Comparison of ENCODE assay signal across 12 cellular contexts in the genomic region with DNA sequence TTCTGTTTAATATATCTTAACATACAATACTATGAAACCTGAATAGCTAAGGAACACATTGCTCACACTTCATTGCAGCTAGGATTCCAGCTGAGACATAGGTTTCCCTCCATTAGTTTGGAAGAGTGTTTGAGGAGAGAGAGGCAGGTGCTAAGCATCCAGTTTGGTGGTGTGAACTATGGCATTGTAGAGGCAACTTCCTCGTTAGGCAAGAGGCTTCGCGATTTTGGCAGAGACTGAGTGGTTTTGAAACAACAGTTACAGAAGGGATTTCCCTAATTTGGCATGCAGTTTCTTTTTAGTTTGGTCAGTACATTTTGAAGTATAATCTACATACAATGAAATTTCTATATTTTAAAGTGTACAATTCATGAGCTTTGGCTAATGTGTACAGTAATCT.
A peak's percentile ranks its signal among the peaks of the same experiment; 100 is the strongest.
DNase-seq lines count a peak whose midpoint lies in the region; ATAC-seq, FAIRE-seq and TF ChIP-seq lines count a peak whose summit lies in the region.
"Had no signal": no experiment of that assay in that cellular context is flagged by ENCODE, and none has a peak within 500 bp of the region (broad histone marks: within the 10 kb centered on the region; RNA-seq: fewer than 3 reads in every experiment).

No MANE protein-coding gene starts in this region.

- no peaks in the 10 kb centered on the region for H3K36me3 Mint-ChIP-seq in CD8-positive, alpha-beta T cell
- H3K36me3 Mint-ChIP-seq: WTC11 had no signal

- H3K36me3 ChIP-seq in CD8-positive, alpha-beta T cell (ENCODE audit: insufficient read depth, low read length), result no peaks in the 10 kb centered on the region

- H3K4me3 ChIP-seq in NB4 (ENCODE audit: low read depth, low read length), result no peak overlapping the region
- no peak overlapping the region for H3K4me3 ChIP-seq in CD8-positive, alpha-beta T cell (ENCODE audit: low read depth, low read length)
- H3K4me3 ChIP-seq: PC-9 had no signal

- H3K27ac Mint-ChIP-seq in CD8-positive, alpha-beta T cell, result no peak overlapping the region
- H3K27ac Mint-ChIP-seq: WTC11 had no signal

- DNase-seq in NB4 (ENCODE audit: low read depth) (peak; percentile 12), D721Med (ENCODE audit: insufficient read length, low spot score) (no peak), SIG-M5 treated with dmso at 0.1 percent for 504 hours (lab: John Stamatoyannopoulos, UW; ENCODE audit: unreplicated experiment) (no peak), urothelium cell line (ENCODE audit: low spot score) (no peak)
- no peak for DNase-seq in CD8-positive, alpha-beta T cell
- DNase-seq: Calu3, PC-9 had no signal

- FAIRE-seq in D721Med (lab: Jason Lieb, UNC) (no peak), urothelium cell line (lab: Jason Lieb, UNC) (no peak)
- FAIRE-seq: keratinocyte had no signal

- H3K27me3 ChIP-seq in CD8-positive, alpha-beta T cell (ENCODE audit: insufficient read depth, low read length), result no peaks in the 10 kb centered on the region

- peak; percentile 88 for ATAC-seq in GM18499 (IDR thresholded peaks at IDR 0.05; ENCODE audit: insufficient read depth, unreplicated experiment)
- ATAC-seq in GM19351 (IDR thresholded peaks at IDR 0.05; ENCODE audit: unreplicated experiment), result peak; percentile 85
- peak; percentile 94 for ATAC-seq in HG02885 (IDR thresholded peaks at IDR 0.05; ENCODE audit: poor library complexity, unreplicated experiment)
- ATAC-seq in CD8-positive, alpha-beta T cell, result no peak
- ATAC-seq: WTC11 had no signal

- TF ChIP-seq POLR2A in NB4 (IDR thresholded peaks at IDR 0.05; ENCODE audit: extremely low read depth, insufficient read length), result no peak

- H3K27me3 Mint-ChIP-seq in CD8-positive, alpha-beta T cell (ENCODE audit: low read depth), result peaks cover 5% of the 10 kb centered on the region

- TF ChIP-seq CTCF in NB4 (IDR thresholded peaks at IDR 0.05; ENCODE audit: low read depth, low read length) (no peak), D721Med (IDR thresholded peaks at IDR 0.05; ENCODE audit: insufficient read depth, missing control alignments) (no peak)
- no peak for TF ChIP-seq CTCF in CD8-positive, alpha-beta T cell (IDR thresholded peaks at IDR 0.05)

- CTCF ChIA-PET in CD8-positive, alpha-beta T cell (lab: Charles Lee), result no interaction called here

- H3K9me3 Mint-ChIP-seq in CD8-positive, alpha-beta T cell, result no peaks in the 10 kb centered on the region

- no peaks in the 10 kb centered on the region for H3K9me3 ChIP-seq in CD8-positive, alpha-beta T cell (ENCODE audit: low read length)

- H3K4me3 Mint-ChIP-seq in CD8-positive, alpha-beta T cell, result no peak overlapping the region
- H3K4me3 Mint-ChIP-seq: WTC11 had no signal

- POLR2A ChIA-PET in CD8-positive, alpha-beta T cell (lab: Charles Lee), result no interaction called here

- no peaks in the 10 kb centered on the region for H3K4me1 Mint-ChIP-seq in CD8-positive, alpha-beta T cell (ENCODE audit: low read depth)
- H3K4me1 Mint-ChIP-seq: WTC11 had no signal

- intact Hi-C loops in CD8-positive, alpha-beta T cell (cut with DNase I, micrococcal nuclease), result no loop called here

- H3K4me1 ChIP-seq in CD8-positive, alpha-beta T cell (ENCODE audit: insufficient read depth, low read length), result no peaks in the 10 kb centered on the region

- H3K27ac ChIP-seq in CD8-positive, alpha-beta T cell (ENCODE audit: low read depth, low read length), result no peak overlapping the region
- H3K27ac ChIP-seq: PC-9 had no signal
